ENCODE assay signal across 13 cellular contexts in genomic region chrX:93538575-93538974, GRCh38.
DNase-seq lines count a peak whose midpoint lies in the region; ATAC-seq and TF ChIP-seq lines count a peak whose summit lies in the region.
"Had no signal": no experiment of that assay in that cellular context is flagged by ENCODE, and none has a peak within 500 bp of the region (broad histone marks: within the 10 kb centered on the region; RNA-seq: fewer than 3 reads in every experiment).

No MANE protein-coding gene starts in this region.

- H2AFZ ChIP-seq in GM23248 = no peak overlapping the region

- no peaks in the 10 kb centered on the region for H4K20me1 ChIP-seq in GM23248 (ENCODE audit: insufficient read depth)

- intact Hi-C loops in A673 (cut with micrococcal nuclease; ENCODE audit: unreplicated experiment) = loop anchor here (5.0 kb wide), 1 partner anchor 1306 kb away; no protein-coding TSS in a partner anchor

- WGBS in GM23248 (ENCODE audit: low coverage in 1 of 2, low lambda C conversion rate in 2 of 2, missing lambda C conversion rate in 2 of 2), 2 experiments = 31 to 40% methylated on average over 3 of the region's 3 CpGs

- ATAC-seq in HG03439 (IDR thresholded peaks at IDR 0.05; ENCODE audit: unreplicated experiment) (no peak), HG02870 (IDR thresholded peaks at IDR 0.05; ENCODE audit: unreplicated experiment) (no peak)

- H3K4me1 ChIP-seq in A673 (ENCODE audit: insufficient read depth, low read length, poor library complexity, severe bottlenecking) (no peaks in the 10 kb centered on the region), GM23248 (ENCODE audit: insufficient read depth) (no peaks in the 10 kb centered on the region)
- no peaks in the 10 kb centered on the region for H3K4me1 ChIP-seq in effector memory CD4-positive, alpha-beta T cell (ENCODE audit: control insufficient read depth, insufficient read depth, low read length, poor library complexity, severe bottlenecking)
- H3K4me1 ChIP-seq: HAP-1, testis had no signal

- no peak overlapping the region for H3K9ac ChIP-seq in GM23248

- H3K9me3 ChIP-seq in A673 (ENCODE audit: low read depth, low read length, poor library complexity, severe bottlenecking) = no peaks in the 10 kb centered on the region
- H3K9me3 ChIP-seq in GM23248 (ENCODE audit: low read depth) = no peaks in the 10 kb centered on the region
- no peaks in the 10 kb centered on the region for H3K9me3 ChIP-seq in effector memory CD4-positive, alpha-beta T cell (ENCODE audit: control insufficient read depth, low read length)
- H3K9me3 ChIP-seq: HAP-1, testis had no signal

- no peaks in the 10 kb centered on the region for H3K79me2 ChIP-seq in GM23248 (ENCODE audit: insufficient read depth)

- no peak overlapping the region for H3K4me3 ChIP-seq in A673 (ENCODE audit: low read depth, low read length, poor library complexity, severe bottlenecking)
- no peak overlapping the region for H3K4me3 ChIP-seq in GM23248
- H3K4me3 ChIP-seq in effector memory CD4-positive, alpha-beta T cell (ENCODE audit: insufficient read depth, low read depth, low read length, poor library complexity, severe bottlenecking) = no peak overlapping the region
- H3K4me3 ChIP-seq: HAP-1, testis had no signal

- DNase-seq in A673 (ENCODE audit: low spot score) (peak; percentile 19), GM23248 (peak; percentile 8), RKO (ENCODE audit: low spot score) (peak; percentile 58), iPS-NIHi7 (ENCODE audit: extremely low spot score) (peak; percentile 17)
- no peak for DNase-seq in activated naive CD4-positive, alpha-beta T cell (lab: John Stamatoyannopoulos, UW)
- no peak for DNase-seq in effector memory CD4-positive, alpha-beta T cell
- DNase-seq: activated CD4-positive, CD25-positive, alpha-beta regulatory T cell treated with anti-CD3 and anti-CD28 coated beads, Interleukin-2, amount 50 U/mL, for 72 hours; NCI-H774; stimulated activated CD4-positive, alpha-beta T cell treated with anti-CD3 and anti-CD28 coated beads, Interleukin-1b, Interleukin-23, amount 100 ng/mL, for 48 hours; testis had no signal

- H3K27me3 ChIP-seq in A673 (replicated peaks; ENCODE audit: insufficient read depth, low read depth, low read length, poor library complexity) = no peaks in the 10 kb centered on the region
- no peaks in the 10 kb centered on the region for H3K27me3 ChIP-seq in GM23248 (replicated peaks; ENCODE audit: insufficient read depth)
- H3K27me3 ChIP-seq in effector memory CD4-positive, alpha-beta T cell (replicated peaks; ENCODE audit: control insufficient read depth, insufficient read depth, low read length, poor library complexity, severe bottlenecking) = no peaks in the 10 kb centered on the region
- H3K27me3 ChIP-seq: testis had no signal

- no TSS peak for BruUV-seq in A673 (replicated peaks; lab: Mats Ljungman, UMichigan)

- in situ Hi-C loops in GM23248 (cut with MboI) = no loop called here

- H3K27ac ChIP-seq in A673 (ENCODE audit: low read depth, low read length, poor library complexity, severe bottlenecking) = no peak overlapping the region
- H3K27ac ChIP-seq in GM23248 = no peak overlapping the region
- H3K27ac ChIP-seq in effector memory CD4-positive, alpha-beta T cell (ENCODE audit: insufficient read depth, low read length, poor library complexity, severe bottlenecking) = no peak overlapping the region
- H3K27ac ChIP-seq: testis had no signal

- no peaks in the 10 kb centered on the region for H3K9me2 ChIP-seq in GM23248 (ENCODE audit: insufficient read depth)

- TF ChIP-seq CTCF in A673 (conservative IDR thresholded peaks at IDR 0.05; ENCODE audit: low read depth, low read length) = peak; percentile 62

- no peaks in the 10 kb centered on the region for H3F3A ChIP-seq in GM23248 (ENCODE audit: insufficient read depth)

- POLR2A ChIA-PET in A673 (lab: Charles Lee; ENCODE audit: low non-redundant PET) = no interaction called here

- H3K4me2 ChIP-seq in GM23248 (ENCODE audit: unreplicated experiment) = no peak overlapping the region

- CTCF ChIA-PET in A673 (lab: Charles Lee) = no interaction called here

- no peaks in the 10 kb centered on the region for H3K36me3 ChIP-seq in A673 (ENCODE audit: insufficient read depth, low read length, poor library complexity, severe bottlenecking)
- H3K36me3 ChIP-seq in GM23248 (ENCODE audit: low read depth) = no peaks in the 10 kb centered on the region
- H3K36me3 ChIP-seq in effector memory CD4-positive, alpha-beta T cell (ENCODE audit: control insufficient read depth, insufficient read depth, low read length) = no peaks in the 10 kb centered on the region
- H3K36me3 ChIP-seq: HAP-1 had no signal

Comparison
In these comparisons a context has a peak if more than half of its experiments do, and no peak if none do; other contexts are left out.
1. DNase-seq: peak in A673 (single experiment), GM23248 (single experiment), RKO (single experiment) and iPS-NIHi7 (single experiment); none in activated naive CD4-positive, alpha-beta T cell (0 of 4) and effector memory CD4-positive, alpha-beta T cell (0 of 3).